ENCODE assay signal across 1 cellular context in the genomic region with DNA sequence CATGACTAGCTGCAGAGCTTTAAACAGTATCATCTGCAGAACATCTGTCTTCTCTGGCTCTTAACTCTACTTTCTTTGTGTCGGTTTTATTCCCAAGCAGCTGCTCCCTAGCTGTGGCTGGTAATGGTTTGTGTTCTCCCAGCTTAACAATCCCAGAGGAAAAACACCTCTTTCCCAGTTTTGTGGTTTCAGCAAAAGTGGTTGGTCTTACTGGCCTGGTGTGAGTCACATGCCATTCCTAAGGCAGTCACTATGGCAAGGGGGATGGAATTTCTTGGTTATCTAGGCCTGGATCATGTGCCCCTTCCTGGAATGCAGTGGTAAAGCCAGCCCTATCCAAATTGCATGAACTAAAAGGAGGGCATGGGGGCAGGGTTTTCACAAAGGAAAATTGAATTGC.
TF ChIP-seq lines count a peak whose summit lies in the region.

No MANE protein-coding gene starts in this region.

TF ChIP-seq in H1, 55 proteins besides CTCF, POLR2A, EP300 and RAD21:
- TF ChIP-seq, protein P1, sequence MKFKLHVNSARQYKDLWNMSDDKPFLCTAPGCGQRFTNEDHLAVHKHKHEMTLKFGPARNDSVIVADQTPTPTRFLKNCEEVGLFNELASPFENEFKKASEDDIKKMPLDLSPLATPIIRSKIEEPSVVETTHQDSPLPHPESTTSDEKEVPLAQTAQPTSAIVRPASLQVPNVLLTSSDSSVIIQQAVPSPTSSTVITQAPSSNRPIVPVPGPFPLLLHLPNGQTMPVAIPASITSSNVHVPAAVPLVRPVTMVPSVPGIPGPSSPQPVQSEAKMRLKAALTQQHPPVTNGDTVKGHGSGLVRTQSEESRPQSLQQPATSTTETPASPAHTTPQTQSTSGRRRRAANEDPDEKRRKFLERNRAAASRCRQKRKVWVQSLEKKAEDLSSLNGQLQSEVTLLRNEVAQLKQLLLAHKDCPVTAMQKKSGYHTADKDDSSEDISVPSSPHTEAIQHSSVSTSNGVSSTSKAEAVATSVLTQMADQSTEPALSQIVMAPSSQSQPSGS (IDR thresholded peaks at IDR 0.05; ENCODE audit: low read length), result no peak
- no peak for TF ChIP-seq SIX5 (IDR thresholded peaks at IDR 0.05; ENCODE audit: low read depth, low read length)
- TF ChIP-seq POLR2AphosphoS5 (IDR thresholded peaks at IDR 0.05; ENCODE audit: low read depth, low read length), result no peak
- peak; percentile 94 for TF ChIP-seq TEAD4 (IDR thresholded peaks at IDR 0.05; ENCODE audit: low read depth, low read length)
- no peak for TF ChIP-seq SUZ12 (IDR thresholded peaks at IDR 0.05; ENCODE audit: low read length)
- no peak for TF ChIP-seq RBBP5 (IDR thresholded peaks at IDR 0.05; ENCODE audit: borderline replicate concordance, low read depth, low read length)
- no peak for TF ChIP-seq ZNF274 (IDR thresholded peaks at IDR 0.05; ENCODE audit: borderline replicate concordance, extremely low read depth, low read length)
- no peak for TF ChIP-seq SP4 (IDR thresholded peaks at IDR 0.05; ENCODE audit: low read length)
- no peak for TF ChIP-seq EGR1 (IDR thresholded peaks at IDR 0.05; ENCODE audit: borderline replicate concordance, low read depth, low read length)
- TF ChIP-seq CBX5 (IDR thresholded peaks at IDR 0.05; ENCODE audit: low read depth, low read length), result no peak
- no peak for TF ChIP-seq TAF1 (IDR thresholded peaks at IDR 0.05; ENCODE audit: low read depth, low read length)
- TF ChIP-seq NRF1 (IDR thresholded peaks at IDR 0.05; ENCODE audit: low read depth, low read length), result no peak
- TF ChIP-seq CEBPB (IDR thresholded peaks at IDR 0.05; ENCODE audit: low read depth, low read length), result no peak
- TF ChIP-seq KDM1A (IDR thresholded peaks at IDR 0.05; ENCODE audit: borderline replicate concordance, low read length), result no peak
- no peak for TF ChIP-seq SIRT6 (IDR thresholded peaks at IDR 0.05; ENCODE audit: low read length)
- TF ChIP-seq FOSL1 (IDR thresholded peaks at IDR 0.05; ENCODE audit: insufficient read depth, low read depth, low read length), result no peak
- TF ChIP-seq YY1 (IDR thresholded peaks at IDR 0.05; ENCODE audit: low read depth, low read length), result 0 out of 2 replicates have a peak, but pooled peaks have one; percentile 43
- no peak for TF ChIP-seq CTBP2 (IDR thresholded peaks at IDR 0.05; ENCODE audit: borderline replicate concordance, insufficient read depth, insufficient read length, low read length)
- no peak for TF ChIP-seq BCL11A (IDR thresholded peaks at IDR 0.05; ENCODE audit: low read depth in 2 of 2, low read length in 2 of 2)
- no peak for TF ChIP-seq ASH2L (IDR thresholded peaks at IDR 0.05; ENCODE audit: low read length)
- TF ChIP-seq HDAC2 (IDR thresholded peaks at IDR 0.05; ENCODE audit: borderline replicate concordance in 1 of 2, low read depth in 2 of 2, low read length in 2 of 2), result no peak
- TF ChIP-seq EZH2 (IDR thresholded peaks at IDR 0.05; ENCODE audit: low read depth, low read length, severe bottlenecking), result no peak
- TF ChIP-seq SIN3A (conservative IDR thresholded peaks at IDR 0.05 in 1 of 2, IDR thresholded peaks at IDR 0.05 in 1 of 2; ENCODE audit: low read depth in 1 of 2, low read length in 2 of 2), result no peak
- TF ChIP-seq NANOG (IDR thresholded peaks at IDR 0.05; ENCODE audit: insufficient read depth, low read depth, low read length, poor library complexity, severe bottlenecking), result no peak
- no peak for TF ChIP-seq HDAC6 (IDR thresholded peaks at IDR 0.05; ENCODE audit: low read depth, low read length)
- no peak for TF ChIP-seq JUN (IDR thresholded peaks at IDR 0.05; ENCODE audit: low read depth, low read length)
- TF ChIP-seq E2F6 (IDR thresholded peaks at IDR 0.05), result no peak
- TF ChIP-seq, protein P2, sequence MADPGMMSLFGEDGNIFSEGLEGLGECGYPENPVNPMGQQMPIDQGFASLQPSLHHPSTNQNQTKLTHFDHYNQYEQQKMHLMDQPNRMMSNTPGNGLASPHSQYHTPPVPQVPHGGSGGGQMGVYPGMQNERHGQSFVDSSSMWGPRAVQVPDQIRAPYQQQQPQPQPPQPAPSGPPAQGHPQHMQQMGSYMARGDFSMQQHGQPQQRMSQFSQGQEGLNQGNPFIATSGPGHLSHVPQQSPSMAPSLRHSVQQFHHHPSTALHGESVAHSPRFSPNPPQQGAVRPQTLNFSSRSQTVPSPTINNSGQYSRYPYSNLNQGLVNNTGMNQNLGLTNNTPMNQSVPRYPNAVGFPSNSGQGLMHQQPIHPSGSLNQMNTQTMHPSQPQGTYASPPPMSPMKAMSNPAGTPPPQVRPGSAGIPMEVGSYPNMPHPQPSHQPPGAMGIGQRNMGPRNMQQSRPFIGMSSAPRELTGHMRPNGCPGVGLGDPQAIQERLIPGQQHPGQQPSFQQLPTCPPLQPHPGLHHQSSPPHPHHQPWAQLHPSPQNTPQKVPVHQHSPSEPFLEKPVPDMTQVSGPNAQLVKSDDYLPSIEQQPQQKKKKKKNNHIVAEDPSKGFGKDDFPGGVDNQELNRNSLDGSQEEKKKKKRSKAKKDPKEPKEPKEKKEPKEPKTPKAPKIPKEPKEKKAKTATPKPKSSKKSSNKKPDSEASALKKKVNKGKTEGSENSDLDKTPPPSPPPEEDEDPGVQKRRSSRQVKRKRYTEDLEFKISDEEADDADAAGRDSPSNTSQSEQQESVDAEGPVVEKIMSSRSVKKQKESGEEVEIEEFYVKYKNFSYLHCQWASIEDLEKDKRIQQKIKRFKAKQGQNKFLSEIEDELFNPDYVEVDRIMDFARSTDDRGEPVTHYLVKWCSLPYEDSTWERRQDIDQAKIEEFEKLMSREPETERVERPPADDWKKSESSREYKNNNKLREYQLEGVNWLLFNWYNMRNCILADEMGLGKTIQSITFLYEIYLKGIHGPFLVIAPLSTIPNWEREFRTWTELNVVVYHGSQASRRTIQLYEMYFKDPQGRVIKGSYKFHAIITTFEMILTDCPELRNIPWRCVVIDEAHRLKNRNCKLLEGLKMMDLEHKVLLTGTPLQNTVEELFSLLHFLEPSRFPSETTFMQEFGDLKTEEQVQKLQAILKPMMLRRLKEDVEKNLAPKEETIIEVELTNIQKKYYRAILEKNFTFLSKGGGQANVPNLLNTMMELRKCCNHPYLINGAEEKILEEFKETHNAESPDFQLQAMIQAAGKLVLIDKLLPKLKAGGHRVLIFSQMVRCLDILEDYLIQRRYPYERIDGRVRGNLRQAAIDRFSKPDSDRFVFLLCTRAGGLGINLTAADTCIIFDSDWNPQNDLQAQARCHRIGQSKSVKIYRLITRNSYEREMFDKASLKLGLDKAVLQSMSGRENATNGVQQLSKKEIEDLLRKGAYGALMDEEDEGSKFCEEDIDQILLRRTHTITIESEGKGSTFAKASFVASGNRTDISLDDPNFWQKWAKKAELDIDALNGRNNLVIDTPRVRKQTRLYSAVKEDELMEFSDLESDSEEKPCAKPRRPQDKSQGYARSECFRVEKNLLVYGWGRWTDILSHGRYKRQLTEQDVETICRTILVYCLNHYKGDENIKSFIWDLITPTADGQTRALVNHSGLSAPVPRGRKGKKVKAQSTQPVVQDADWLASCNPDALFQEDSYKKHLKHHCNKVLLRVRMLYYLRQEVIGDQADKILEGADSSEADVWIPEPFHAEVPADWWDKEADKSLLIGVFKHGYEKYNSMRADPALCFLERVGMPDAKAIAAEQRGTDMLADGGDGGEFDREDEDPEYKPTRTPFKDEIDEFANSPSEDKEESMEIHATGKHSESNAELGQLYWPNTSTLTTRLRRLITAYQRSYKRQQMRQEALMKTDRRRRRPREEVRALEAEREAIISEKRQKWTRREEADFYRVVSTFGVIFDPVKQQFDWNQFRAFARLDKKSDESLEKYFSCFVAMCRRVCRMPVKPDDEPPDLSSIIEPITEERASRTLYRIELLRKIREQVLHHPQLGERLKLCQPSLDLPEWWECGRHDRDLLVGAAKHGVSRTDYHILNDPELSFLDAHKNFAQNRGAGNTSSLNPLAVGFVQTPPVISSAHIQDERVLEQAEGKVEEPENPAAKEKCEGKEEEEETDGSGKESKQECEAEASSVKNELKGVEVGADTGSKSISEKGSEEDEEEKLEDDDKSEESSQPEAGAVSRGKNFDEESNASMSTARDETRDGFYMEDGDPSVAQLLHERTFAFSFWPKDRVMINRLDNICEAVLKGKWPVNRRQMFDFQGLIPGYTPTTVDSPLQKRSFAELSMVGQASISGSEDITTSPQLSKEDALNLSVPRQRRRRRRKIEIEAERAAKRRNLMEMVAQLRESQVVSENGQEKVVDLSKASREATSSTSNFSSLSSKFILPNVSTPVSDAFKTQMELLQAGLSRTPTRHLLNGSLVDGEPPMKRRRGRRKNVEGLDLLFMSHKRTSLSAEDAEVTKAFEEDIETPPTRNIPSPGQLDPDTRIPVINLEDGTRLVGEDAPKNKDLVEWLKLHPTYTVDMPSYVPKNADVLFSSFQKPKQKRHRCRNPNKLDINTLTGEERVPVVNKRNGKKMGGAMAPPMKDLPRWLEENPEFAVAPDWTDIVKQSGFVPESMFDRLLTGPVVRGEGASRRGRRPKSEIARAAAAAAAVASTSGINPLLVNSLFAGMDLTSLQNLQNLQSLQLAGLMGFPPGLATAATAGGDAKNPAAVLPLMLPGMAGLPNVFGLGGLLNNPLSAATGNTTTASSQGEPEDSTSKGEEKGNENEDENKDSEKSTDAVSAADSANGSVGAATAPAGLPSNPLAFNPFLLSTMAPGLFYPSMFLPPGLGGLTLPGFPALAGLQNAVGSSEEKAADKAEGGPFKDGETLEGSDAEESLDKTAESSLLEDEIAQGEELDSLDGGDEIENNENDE (IDR thresholded peaks at IDR 0.05; ENCODE audit: insufficient replicate concordance, low read length), result no peak
- TF ChIP-seq CHD2 (IDR thresholded peaks at IDR 0.05; ENCODE audit: low read length), result no peak
- no peak for TF ChIP-seq RXRA (IDR thresholded peaks at IDR 0.05; ENCODE audit: insufficient read depth, low read depth, low read length)
- no peak for TF ChIP-seq KDM5A (IDR thresholded peaks at IDR 0.05; ENCODE audit: low read length)
- no peak for TF ChIP-seq RNF2 (IDR thresholded peaks at IDR 0.05; ENCODE audit: borderline replicate concordance, low read depth, low read length, missing control alignments, poor library complexity, severe bottlenecking)
- TF ChIP-seq CHD1 (IDR thresholded peaks at IDR 0.05; ENCODE audit: low read depth, low read length), result no peak
- TF ChIP-seq KDM4A (IDR thresholded peaks at IDR 0.05; ENCODE audit: low read depth, low read length, severe bottlenecking), result no peak
- no peak for TF ChIP-seq PHF8 (conservative IDR thresholded peaks at IDR 0.05; ENCODE audit: low read depth, low read length)
- no peak for TF ChIP-seq POU5F1 (IDR thresholded peaks at IDR 0.05; ENCODE audit: low read depth, low read length)
- TF ChIP-seq SP1 (IDR thresholded peaks at IDR 0.05; ENCODE audit: low read depth, low read length), result peak; percentile 81
- TF ChIP-seq SAP30 (IDR thresholded peaks at IDR 0.05; ENCODE audit: insufficient read depth, insufficient replicate concordance, low read length), result no peak
- peak; percentile 79 for TF ChIP-seq USF2 (IDR thresholded peaks at IDR 0.05; ENCODE audit: low read length)
- no peak for TF ChIP-seq RFX5 (IDR thresholded peaks at IDR 0.05; ENCODE audit: borderline replicate concordance, low read depth, low read length)
- no peak for TF ChIP-seq TCF12 (IDR thresholded peaks at IDR 0.05; ENCODE audit: low read depth, low read length)
- TF ChIP-seq JUND (IDR thresholded peaks at IDR 0.05; ENCODE audit: low read length), result 0 out of 2 replicates have a peak, but pooled peaks have one; percentile 8
- peak; percentile 5; the same call in 1 of the 2 replicates for TF ChIP-seq MAFK (IDR thresholded peaks at IDR 0.05; ENCODE audit: low read depth, low read length)
- no peak for TF ChIP-seq BRCA1 (IDR thresholded peaks at IDR 0.05; ENCODE audit: low read depth, low read length)
- no peak for TF ChIP-seq TAF7 (optimal IDR thresholded peaks at IDR 0.05; ENCODE audit: borderline replicate concordance, low read depth, low read length)
- TF ChIP-seq CREB1 (IDR thresholded peaks at IDR 0.05), result no peak
- no peak for TF ChIP-seq CBX8 (IDR thresholded peaks at IDR 0.05; ENCODE audit: borderline replicate concordance, low read depth, low read length)
- TF ChIP-seq GTF2F1 (IDR thresholded peaks at IDR 0.05; ENCODE audit: borderline replicate concordance, low read depth, low read length), result no peak
- TF ChIP-seq, protein P3, sequence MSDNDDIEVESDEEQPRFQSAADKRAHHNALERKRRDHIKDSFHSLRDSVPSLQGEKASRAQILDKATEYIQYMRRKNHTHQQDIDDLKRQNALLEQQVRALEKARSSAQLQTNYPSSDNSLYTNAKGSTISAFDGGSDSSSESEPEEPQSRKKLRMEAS (IDR thresholded peaks at IDR 0.05), result no peak; the same call in 1 of the 2 replicates
- TF ChIP-seq SP2 (IDR thresholded peaks at IDR 0.05; ENCODE audit: low read length), result no peak
- TF ChIP-seq GABPA (IDR thresholded peaks at IDR 0.05; ENCODE audit: borderline replicate concordance, insufficient read depth, low read length), result no peak
- TF ChIP-seq TBP (IDR thresholded peaks at IDR 0.05; ENCODE audit: low read depth, low read length), result no peak
- no peak for TF ChIP-seq BACH1 (IDR thresholded peaks at IDR 0.05; ENCODE audit: low read length)
- TF ChIP-seq ATF3 (IDR thresholded peaks at IDR 0.05; ENCODE audit: insufficient read depth, low read depth, low read length), result 0 out of 2 replicates have a peak, but pooled peaks have one; percentile 12
- TF ChIP-seq SRF (IDR thresholded peaks at IDR 0.05; ENCODE audit: low read depth, low read length), result no peak
